22 cellular contexts compared by ENCODE assay signal in genomic region chr6:96899599-96899998, GRCh38. TPM values are rescaled to one million over a fixed set of nuclear protein-coding genes. Genes with fewer than 3 reads are reported as not detected.
DNase-seq lines count a peak whose midpoint lies in the region; ATAC-seq, FAIRE-seq and TF ChIP-seq lines count a peak whose summit lies in the region.
"Had no signal": no experiment of that assay in that cellular context is flagged by ENCODE, and none has a peak within 500 bp of the region (broad histone marks: within the 10 kb centered on the region; RNA-seq: fewer than 3 reads in every experiment).

No MANE protein-coding gene starts in this region.

- ATAC-seq in CD4-positive, alpha-beta T cell (ENCODE audit: poor library complexity) = no peak
- ATAC-seq in HG02678 (IDR thresholded peaks at IDR 0.05; ENCODE audit: unreplicated experiment) = no peak
- ATAC-seq: natural killer cell; stimulated activated effector memory CD8-positive, alpha-beta T cell treated with anti-CD3 and anti-CD28 coated beads, Interleukin-12 subunit alpha, Interleukin-12 subunit beta, amount 100 ng/mL, for 72 hours had no signal

- H3K4me1 Mint-ChIP-seq in CD4-positive, alpha-beta T cell (ENCODE audit: low read depth) = peaks cover 38% of the 10 kb centered on the region
- H3K4me1 Mint-ChIP-seq in endothelial cell (ENCODE audit: unreplicated experiment) = peaks cover 25% of the 10 kb centered on the region

- CTCF ChIA-PET in CD4-positive, alpha-beta T cell (lab: Charles Lee) = interaction anchor here (1.0 to 3.0 kb wide), 3 partner anchors 14 to 22 kb away, joined by 4 to 19 read pairs (median 4); no protein-coding TSS in a partner anchor

- TF ChIP-seq POLR2A in sigmoid colon (IDR thresholded peaks at IDR 0.05) = no peak

- H3K27me3 Mint-ChIP-seq in CD4-positive, alpha-beta T cell = peaks cover 16% of the 10 kb centered on the region
- H3K27me3 Mint-ChIP-seq in endothelial cell (ENCODE audit: unreplicated experiment) = peaks cover 3% of the 10 kb centered on the region

- TF ChIP-seq CTCF in CD4-positive, alpha-beta T cell (IDR thresholded peaks at IDR 0.05) = no peak
- no peak for TF ChIP-seq CTCF in endothelial cell (IDR thresholded peaks at IDR 0.05; ENCODE audit: unreplicated experiment)
- no peak for TF ChIP-seq CTCF in sigmoid colon (IDR thresholded peaks at IDR 0.05)

- no peak overlapping the region for H3K27ac Mint-ChIP-seq in CD4-positive, alpha-beta T cell
- peak overlapping the region; percentile 97 for H3K27ac Mint-ChIP-seq in endothelial cell (ENCODE audit: unreplicated experiment)
- H3K27ac Mint-ChIP-seq: endodermal cell; mesothelial cell of epicardium; natural killer cell; stimulated activated effector memory CD8-positive, alpha-beta T cell treated with anti-CD3 and anti-CD28 coated beads, Interleukin-12 subunit alpha, Interleukin-12 subunit beta, amount 100 ng/mL, for 72 hours had no signal

- H3K9ac ChIP-seq in SK-N-MC (ENCODE audit: insufficient read length) = peak overlapping the region; percentile 25

- no peak overlapping the region for H3K27ac ChIP-seq in CD4-positive, alpha-beta T cell (ENCODE audit: low read depth, low read length)
- H3K27ac ChIP-seq in SK-N-MC (no peak overlapping the region), sigmoid colon (peak overlapping the region in 3 of 4 donors; percentile 89 to 95 (median 92))
- H3K27ac ChIP-seq: suprapubic skin had no signal

- intact Hi-C loops in CD4-positive, alpha-beta T cell (cut with DNase I, micrococcal nuclease) = loop anchor here (2.0 to 10.0 kb wide), 8 partner anchors 63 to 1325 kb away; partner anchors contain the start of genes MMS22L (in 2 of the 2), GPR63 (in 1 of the 2), MANEA (in 1 of the 2) and UFL1 (in 1 of the 2)
- intact Hi-C loops in sigmoid colon (cut with DNase I) = loop anchor here (2.0 to 10.0 kb wide), 2 partner anchors 159 to 385 kb away; partner anchors contain the start of gene MMS22L

- no peaks in the 10 kb centered on the region for H3K9me3 ChIP-seq in CD4-positive, alpha-beta T cell (ENCODE audit: control insufficient read depth, low read length)
- H3K9me3 ChIP-seq in SK-N-MC (ENCODE audit: low read depth, low read length) = no peaks in the 10 kb centered on the region
- no peaks in the 10 kb centered on the region for H3K9me3 ChIP-seq in sigmoid colon
- H3K9me3 ChIP-seq: esophagus squamous epithelium, ovary, right atrium auricular region, suprapubic skin had no signal

- no peaks in the 10 kb centered on the region for H3K9me3 Mint-ChIP-seq in CD4-positive, alpha-beta T cell
- no peaks in the 10 kb centered on the region for H3K9me3 Mint-ChIP-seq in endothelial cell (ENCODE audit: unreplicated experiment)
- H3K9me3 Mint-ChIP-seq: endodermal cell; mesothelial cell of epicardium; natural killer cell; stimulated activated effector memory CD8-positive, alpha-beta T cell treated with anti-CD3 and anti-CD28 coated beads, Interleukin-12 subunit alpha, Interleukin-12 subunit beta, amount 100 ng/mL, for 72 hours had no signal

- H3K4me3 ChIP-seq in SK-N-MC (peak overlapping the region; percentile 97; the same call in 1 of the 2 replicates), sigmoid colon (no peak overlapping the region)
- H3K4me3 ChIP-seq: esophagus squamous epithelium, ovary had no signal

- POLR2A ChIA-PET in CD4-positive, alpha-beta T cell (lab: Charles Lee) = interaction anchor here (0.7 to 4.3 kb wide), 3 partner anchors 22 to 63 kb away, joined by 3 to 34 read pairs (median 20); partner anchors contain the start of genes GPR63 and KLHL32

- DNase-seq in CD4-positive, alpha-beta T cell = no peak
- no peak for DNase-seq in SK-N-MC (ENCODE audit: low read depth, low spot score)
- DNase-seq in endothelial cell (ENCODE audit: low spot score) = no peak
- DNase-seq in sigmoid colon = no peak
- DNase-seq in RCC 7860 (ENCODE audit: low spot score) = no peak
- DNase-seq in NCI-H446 treated with DMSO at 0.1 percent for 48 hours (lab: John Stamatoyannopoulos, UW) = no peak
- DNase-seq in HUDEP-2 (lab: John Stamatoyannopoulos, UW; ENCODE audit: unreplicated experiment in 76 of 76) = no peak
- DNase-seq: activated CD4-positive, alpha-beta T cell treated with anti-CD3 and anti-CD28 coated beads for 48 hours; activated CD8-positive, alpha-beta memory T cell treated with anti-CD3 and anti-CD28 coated beads for 24 hours; activated T-cell treated with anti-CD3 and anti-CD28 coated beads, Interleukin-2, amount 50 U/mL, for 1 hour; endodermal cell; esophagus squamous epithelium; Karpas-422; natural killer cell; stimulated activated CD4-positive, alpha-beta T cell treated with anti-CD3 and anti-CD28 coated beads, Interleukin-4, amount 100 ng/mL, for 24 hours had no signal

- H3K36me3 ChIP-seq in SK-N-MC (ENCODE audit: insufficient read depth, low read length) (peaks cover 19% of the 10 kb centered on the region), sigmoid colon (peaks cover 0 to 14% (median 0%) of the 10 kb centered on the region in 4 donors)
- H3K36me3 ChIP-seq: ovary had no signal

- peaks cover 29% of the 10 kb centered on the region for H3K36me3 Mint-ChIP-seq in CD4-positive, alpha-beta T cell (ENCODE audit: low read depth)
- H3K36me3 Mint-ChIP-seq in endothelial cell (ENCODE audit: low read depth, unreplicated experiment) = no peaks in the 10 kb centered on the region
- H3K36me3 Mint-ChIP-seq: natural killer cell had no signal

- H3K4me1 ChIP-seq in sigmoid colon = peaks cover 2 to 40% (median 29%) of the 10 kb centered on the region in 4 donors

- TF ChIP-seq EP300 in sigmoid colon (IDR thresholded peaks at IDR 0.05) = no peak

- no peaks in the 10 kb centered on the region for H3K27me3 ChIP-seq in CD4-positive, alpha-beta T cell (ENCODE audit: control insufficient read depth, insufficient read depth, low read length)
- peaks cover 0 to 3% (median 0%) of the 10 kb centered on the region in 3 donors for H3K27me3 ChIP-seq in sigmoid colon
- H3K27me3 ChIP-seq: esophagus squamous epithelium, ovary, right atrium auricular region, suprapubic skin had no signal

- peak overlapping the region; percentile 11 for H3K4me3 Mint-ChIP-seq in CD4-positive, alpha-beta T cell
- H3K4me3 Mint-ChIP-seq in endothelial cell (ENCODE audit: unreplicated experiment) = peak overlapping the region; percentile 59
- H3K4me3 Mint-ChIP-seq: mesothelial cell of epicardium; natural killer cell; stimulated activated effector memory CD8-positive, alpha-beta T cell treated with anti-CD3 and anti-CD28 coated beads, Interleukin-12 subunit alpha, Interleukin-12 subunit beta, amount 100 ng/mL, for 72 hours had no signal

- no peak for FAIRE-seq in RCC 7860 (lab: Jason Lieb, UNC)
- FAIRE-seq: bronchial epithelial cell had no signal

RNA-seq across cellular contexts. Expression of gene NDUFAF4, which starts 1.9 kb away (rescaled TPM):
- 10 to 100 TPM; 31.6 to 37.3 TPM for total RNA-seq in CD4-positive, alpha-beta T cell
- total RNA-seq in endothelial cell (ENCODE audit: unreplicated experiment) (33.3 TPM), sigmoid colon (10 to 100 TPM; 15.1 to 32.1 (median 26.2) TPM)
- polyA plus RNA-seq in sigmoid colon = 10 to 100 TPM; 28.2 to 38.1 (median 31.2) TPM

RNA-seq across cellular contexts. Expression of gene KLHL32, which starts 24.9 kb away (rescaled TPM):
- 1 to 10 TPM; 1.0 to 2.3 TPM for total RNA-seq in CD4-positive, alpha-beta T cell
- total RNA-seq in endothelial cell (ENCODE audit: unreplicated experiment) (0.10 TPM), sigmoid colon (1 to 10 TPM in 1 of 4 donors, under 1 TPM in 2, not detected in 1; 0.27 to 2.3 (median 0.71) TPM)
- 1 to 10 TPM in 1 of 3 donors, under 1 TPM in 2; 0.32 to 3.0 (median 0.60) TPM for polyA plus RNA-seq in sigmoid colon
- total RNA-seq: bronchial epithelial cell, esophagus squamous epithelium had no signal

Comparison
In these comparisons a context has a peak if more than half of its experiments do, and no peak if none do; other contexts are left out.
1. H3K27ac ChIP-seq: peak in sigmoid colon (3 of 4); none in CD4-positive, alpha-beta T cell (single experiment) and SK-N-MC (single experiment).